Comparison of ENCODE assay signal across 8 cellular contexts in the genomic region with DNA sequence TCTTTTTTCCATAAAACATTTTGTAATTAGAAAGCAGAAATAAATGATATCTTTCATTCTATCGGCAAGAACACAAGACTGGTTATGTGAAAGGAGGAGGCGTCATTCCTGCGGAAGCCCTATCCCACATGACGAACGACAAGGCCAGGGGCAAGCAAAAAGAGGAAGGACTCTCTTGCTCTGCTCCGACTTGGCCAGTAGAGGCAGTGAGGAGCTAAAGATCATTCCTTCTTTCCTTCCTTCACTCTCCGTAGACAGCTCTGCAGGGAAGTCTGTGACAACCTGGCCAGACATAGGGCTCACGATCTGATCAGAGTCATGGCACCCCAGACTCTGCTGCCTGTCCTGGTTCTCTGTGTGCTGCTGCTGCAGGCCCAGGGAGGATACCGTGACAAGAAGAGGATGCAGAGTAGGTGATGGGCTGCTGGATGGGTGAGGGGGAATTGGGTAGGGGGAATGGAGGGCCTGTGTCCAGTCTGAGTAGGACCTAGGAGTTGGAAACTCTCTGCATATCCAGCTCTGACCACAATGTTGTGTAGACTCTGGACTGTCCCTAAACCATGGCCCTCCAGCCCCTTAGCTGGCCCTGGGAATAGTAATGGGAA. TPM values are rescaled to one million over a fixed set of nuclear protein-coding genes. Genes with fewer than 3 reads are reported as not detected.
DNase-seq lines count a peak whose midpoint lies in the region; ATAC-seq and TF ChIP-seq lines count a peak whose summit lies in the region.

A gene (plus strand): TSS at position 244 of the 605 bp plus-strand sequence. CDS start 75 bp downstream, at position 319.

- CTCF ChIA-PET in activated CD4-positive, alpha-beta T cell treated with anti-CD3 and anti-CD28 coated beads for 36 hours (lab: Charles Lee), result interaction anchor here (0.5 to 5.3 kb wide), 14 partner anchors 10 to 391 kb away, joined by 3 to 44 read pairs (median 3); no protein-coding TSS in a partner anchor
- CTCF ChIA-PET in T-cell (lab: Charles Lee), result interaction anchor here in 1 of 2 donors (0.5 to 0.6 kb wide), 2 partner anchors 1547 to 1641 kb away, joined by 4 read pairs; no protein-coding TSS in a partner anchor

- no peak within 1 kb of the TSS for H3K27ac Mint-ChIP-seq in activated CD4-positive, alpha-beta T cell treated with anti-CD3 and anti-CD28 coated beads for 36 hours
- H3K27ac Mint-ChIP-seq in T-cell (no peak within 1 kb of the TSS), endodermal cell (no peak within 1 kb of the TSS)

- H3K4me1 ChIP-seq in endodermal cell (ENCODE audit: control insufficient read depth, insufficient read depth, low read length) (no peaks in the 10 kb centered on the region), uterus (no peaks in the 10 kb centered on the region)

- DNase-seq in activated CD4-positive, alpha-beta T cell treated with anti-CD3 and anti-CD28 coated beads for 36 hours, result peak; percentile 53
- DNase-seq in activated CD4-positive, alpha-beta T cell treated with anti-CD3 and anti-CD28 coated beads for 1 hour, result no peak
- DNase-seq in T-cell (peak in 9 of 34 experiments; percentile 0 to 15 (median 4)), endodermal cell (peak; percentile 86), mucosa of gallbladder (ENCODE audit: low spot score) (peak; percentile 31), uterus (no peak), NCI-H774 (lab: John Stamatoyannopoulos, UW) (no peak)

- H3K9me3 ChIP-seq in endodermal cell (ENCODE audit: control insufficient read depth, low read length), result peaks cover 16% of the 10 kb centered on the region
- H3K9me3 ChIP-seq in uterus, result no peaks in the 10 kb centered on the region

- intact Hi-C loops in activated CD4-positive, alpha-beta T cell treated with anti-CD3 and anti-CD28 coated beads for 36 hours (cut with DNase I, micrococcal nuclease), result loop anchor here (1.0 to 2.0 kb wide), 3 partner anchors 37 to 142 kb away; no protein-coding TSS in a partner anchor
- intact Hi-C loops in uterus (cut with DNase I; ENCODE audit: low total_unique reads), result no loop called here

- H3K4me3 Mint-ChIP-seq in activated CD4-positive, alpha-beta T cell treated with anti-CD3 and anti-CD28 coated beads for 36 hours, result no peak within 1 kb of the TSS
- H3K4me3 Mint-ChIP-seq in T-cell, result no peak within 1 kb of the TSS
- H3K4me3 Mint-ChIP-seq in endodermal cell, result no peak within 1 kb of the TSS

- TF ChIP-seq POLR2A in uterus (IDR thresholded peaks at IDR 0.05), result no peak

- peaks cover 4% of the 10 kb centered on the region for H3K4me1 Mint-ChIP-seq in activated CD4-positive, alpha-beta T cell treated with anti-CD3 and anti-CD28 coated beads for 36 hours
- H3K4me1 Mint-ChIP-seq in T-cell, result peaks cover 3 to 5% (median 3%) of the 10 kb centered on the region in 3 donors
- H3K4me1 Mint-ChIP-seq in endodermal cell, result peaks cover 1% of the 10 kb centered on the region

- H3K27ac ChIP-seq in endodermal cell (ENCODE audit: low read depth, low read length) (no peak within 1 kb of the TSS), uterus (no peak within 1 kb of the TSS)

- TF ChIP-seq RAD21 in Ishikawa (IDR thresholded peaks at IDR 0.05; ENCODE audit: low read depth), result peak; percentile 67

- no peak within 1 kb of the TSS for H3K9ac ChIP-seq in endodermal cell (ENCODE audit: extremely low read depth, low read length, poor library complexity, severe bottlenecking)

- TF ChIP-seq EP300 in Ishikawa (IDR thresholded peaks at IDR 0.05; ENCODE audit: borderline replicate concordance), result no peak

- H3K27me3 Mint-ChIP-seq in activated CD4-positive, alpha-beta T cell treated with anti-CD3 and anti-CD28 coated beads for 36 hours, result peaks cover 39% of the 10 kb centered on the region
- H3K27me3 Mint-ChIP-seq in T-cell (peaks cover 45 to 50% of the 10 kb centered on the region in 2 donors), endodermal cell (ENCODE audit: insufficient read depth) (peaks cover 10% of the 10 kb centered on the region)

- no peaks in the 10 kb centered on the region for H3K36me3 Mint-ChIP-seq in activated CD4-positive, alpha-beta T cell treated with anti-CD3 and anti-CD28 coated beads for 36 hours (ENCODE audit: low read depth)
- H3K36me3 Mint-ChIP-seq in T-cell, result no peaks in the 10 kb centered on the region
- H3K36me3 Mint-ChIP-seq in endodermal cell (ENCODE audit: low read depth), result peaks cover 2% of the 10 kb centered on the region

- H3K4me3 ChIP-seq in endodermal cell (ENCODE audit: low read length) (no peak within 1 kb of the TSS), uterus (no peak within 1 kb of the TSS)

- peak; percentile 91 for ATAC-seq in activated CD4-positive, alpha-beta T cell treated with anti-CD3 and anti-CD28 coated beads for 36 hours
- ATAC-seq in T-cell (replicated peaks in 1 of 4), result peak; percentile 35 to 62 (median 56)

- peak; percentile 85 for TF ChIP-seq CTCF in endodermal cell (conservative IDR thresholded peaks at IDR 0.05)
- peak; percentile 24 to 39 (median 28) for TF ChIP-seq CTCF in uterus (IDR thresholded peaks at IDR 0.05)

- H3K36me3 ChIP-seq in endodermal cell (ENCODE audit: control insufficient read depth, insufficient read depth, low read length) (no peaks in the 10 kb centered on the region), uterus (no peaks in the 10 kb centered on the region)

- WGBS in endodermal cell (ENCODE audit: insufficient coverage in 1 of 2, insufficient read length in 1 of 2), 2 experiments, result 26 to 31% methylated on average over 8 to 9 of the region's 9 CpGs

- POLR2A ChIA-PET in activated CD4-positive, alpha-beta T cell treated with anti-CD3 and anti-CD28 coated beads for 36 hours (lab: Charles Lee), result no interaction called here
- POLR2A ChIA-PET in T-cell (lab: Charles Lee), result no interaction called here

- no peaks in the 10 kb centered on the region for H3K27me3 ChIP-seq in endodermal cell (ENCODE audit: control insufficient read depth, insufficient read depth, low read length, poor library complexity, severe bottlenecking)
- H3K27me3 ChIP-seq in uterus, result no peaks in the 10 kb centered on the region

- peaks cover 4% of the 10 kb centered on the region for H3K9me3 Mint-ChIP-seq in activated CD4-positive, alpha-beta T cell treated with anti-CD3 and anti-CD28 coated beads for 36 hours (ENCODE audit: low read depth)
- H3K9me3 Mint-ChIP-seq in T-cell (peaks cover 0 to 5% (median 0%) of the 10 kb centered on the region in 3 donors), endodermal cell (peaks cover 10% of the 10 kb centered on the region)

TF ChIP-seq in Ishikawa, 13 proteins besides CTCF, POLR2A, EP300 and RAD21:
- TF ChIP-seq ZBTB7A (IDR thresholded peaks at IDR 0.05; ENCODE audit: low read depth), result no peak
- TF ChIP-seq, protein P1, sequence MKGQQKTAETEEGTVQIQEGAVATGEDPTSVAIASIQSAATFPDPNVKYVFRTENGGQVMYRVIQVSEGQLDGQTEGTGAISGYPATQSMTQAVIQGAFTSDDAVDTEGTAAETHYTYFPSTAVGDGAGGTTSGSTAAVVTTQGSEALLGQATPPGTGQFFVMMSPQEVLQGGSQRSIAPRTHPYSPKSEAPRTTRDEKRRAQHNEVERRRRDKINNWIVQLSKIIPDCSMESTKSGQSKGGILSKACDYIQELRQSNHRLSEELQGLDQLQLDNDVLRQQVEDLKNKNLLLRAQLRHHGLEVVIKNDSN (IDR thresholded peaks at IDR 0.05), result no peak
- TF ChIP-seq TEAD4 (IDR thresholded peaks at IDR 0.05), result no peak
- TF ChIP-seq, protein P2, sequence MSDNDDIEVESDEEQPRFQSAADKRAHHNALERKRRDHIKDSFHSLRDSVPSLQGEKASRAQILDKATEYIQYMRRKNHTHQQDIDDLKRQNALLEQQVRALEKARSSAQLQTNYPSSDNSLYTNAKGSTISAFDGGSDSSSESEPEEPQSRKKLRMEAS (IDR thresholded peaks at IDR 0.05), result no peak
- TF ChIP-seq YY1 (IDR thresholded peaks at IDR 0.05; ENCODE audit: low read depth), result no peak
- TF ChIP-seq TAF1 (IDR thresholded peaks at IDR 0.05; ENCODE audit: low read depth), result no peak
- TF ChIP-seq, protein P3, sequence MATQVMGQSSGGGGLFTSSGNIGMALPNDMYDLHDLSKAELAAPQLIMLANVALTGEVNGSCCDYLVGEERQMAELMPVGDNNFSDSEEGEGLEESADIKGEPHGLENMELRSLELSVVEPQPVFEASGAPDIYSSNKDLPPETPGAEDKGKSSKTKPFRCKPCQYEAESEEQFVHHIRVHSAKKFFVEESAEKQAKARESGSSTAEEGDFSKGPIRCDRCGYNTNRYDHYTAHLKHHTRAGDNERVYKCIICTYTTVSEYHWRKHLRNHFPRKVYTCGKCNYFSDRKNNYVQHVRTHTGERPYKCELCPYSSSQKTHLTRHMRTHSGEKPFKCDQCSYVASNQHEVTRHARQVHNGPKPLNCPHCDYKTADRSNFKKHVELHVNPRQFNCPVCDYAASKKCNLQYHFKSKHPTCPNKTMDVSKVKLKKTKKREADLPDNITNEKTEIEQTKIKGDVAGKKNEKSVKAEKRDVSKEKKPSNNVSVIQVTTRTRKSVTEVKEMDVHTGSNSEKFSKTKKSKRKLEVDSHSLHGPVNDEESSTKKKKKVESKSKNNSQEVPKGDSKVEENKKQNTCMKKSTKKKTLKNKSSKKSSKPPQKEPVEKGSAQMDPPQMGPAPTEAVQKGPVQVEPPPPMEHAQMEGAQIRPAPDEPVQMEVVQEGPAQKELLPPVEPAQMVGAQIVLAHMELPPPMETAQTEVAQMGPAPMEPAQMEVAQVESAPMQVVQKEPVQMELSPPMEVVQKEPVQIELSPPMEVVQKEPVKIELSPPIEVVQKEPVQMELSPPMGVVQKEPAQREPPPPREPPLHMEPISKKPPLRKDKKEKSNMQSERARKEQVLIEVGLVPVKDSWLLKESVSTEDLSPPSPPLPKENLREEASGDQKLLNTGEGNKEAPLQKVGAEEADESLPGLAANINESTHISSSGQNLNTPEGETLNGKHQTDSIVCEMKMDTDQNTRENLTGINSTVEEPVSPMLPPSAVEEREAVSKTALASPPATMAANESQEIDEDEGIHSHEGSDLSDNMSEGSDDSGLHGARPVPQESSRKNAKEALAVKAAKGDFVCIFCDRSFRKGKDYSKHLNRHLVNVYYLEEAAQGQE (IDR thresholded peaks at IDR 0.05; ENCODE audit: low read depth), result no peak
- no peak for TF ChIP-seq FOXM1 (IDR thresholded peaks at IDR 0.05; ENCODE audit: borderline replicate concordance, low read depth)
- TF ChIP-seq CEBPB (IDR thresholded peaks at IDR 0.05), result no peak
- no peak for TF ChIP-seq NFIC (IDR thresholded peaks at IDR 0.05)
- TF ChIP-seq EGR1 (IDR thresholded peaks at IDR 0.05), result no peak
- no peak for TF ChIP-seq CREB1 (IDR thresholded peaks at IDR 0.05; ENCODE audit: low read depth)
- no peak for TF ChIP-seq TCF12 (IDR thresholded peaks at IDR 0.05; ENCODE audit: low read depth)

RNA-seq across cellular contexts. Expression of the gene that starts here (rescaled TPM):
- total RNA-seq in activated CD4-positive, alpha-beta T cell treated with anti-CD3 and anti-CD28 coated beads for 36 hours, result not detected
- total RNA-seq in T-cell (not detected), endodermal cell (not detected), mucosa of gallbladder (not detected), uterus (not detected)
- polyA plus RNA-seq in endodermal cell (2013, experiment 1 of 2), result not detected
- not detected for polyA plus RNA-seq in endodermal cell (2013, experiment 2 of 2)

Comparison
In these comparisons a context has a peak if more than half of its experiments do, and no peak if none do; other contexts are left out.
1. Peak in DNase-seq and ATAC-seq in activated CD4-positive, alpha-beta T cell treated with anti-CD3 and anti-CD28 coated beads for 36 hours; RNA of the gene not detected or under 1 TPM.
2. Peak in ATAC-seq in T-cell; RNA of the gene not detected or under 1 TPM.
3. Peak in DNase-seq in endodermal cell; RNA of the gene not detected or under 1 TPM.
4. Peak in DNase-seq in mucosa of gallbladder; RNA of the gene not detected or under 1 TPM.